18 cellular contexts compared by ENCODE assay signal in genomic region chr11:22702022-22702421, GRCh38. TPM values are rescaled to one million over a fixed set of nuclear protein-coding genes. Genes with fewer than 3 reads are reported as not detected.
DNase-seq lines count a peak whose midpoint lies in the region; ATAC-seq, FAIRE-seq and TF ChIP-seq lines count a peak whose summit lies in the region.
"Had no signal": no experiment of that assay in that cellular context is flagged by ENCODE, and none has a peak within 500 bp of the region (broad histone marks: within the 10 kb centered on the region; RNA-seq: fewer than 3 reads in every experiment).

No MANE protein-coding gene starts in this region.

- no peaks in the 10 kb centered on the region for H3K27me3 ChIP-seq in GM12878 (replicated peaks in 1 of 2; ENCODE audit: control insufficient read depth in 2 of 2, insufficient read depth in 2 of 2, low read length in 1 of 2)
- no peaks in the 10 kb centered on the region for H3K27me3 ChIP-seq in smooth muscle cell (ENCODE audit: low read depth)
- H3K27me3 ChIP-seq: BLaER1 had no signal

- no peak overlapping the region for H2AFZ ChIP-seq in GM12878 (ENCODE audit: control insufficient read depth, low read depth, low read length)
- H2AFZ ChIP-seq in smooth muscle cell (ENCODE audit: low read depth), result no peak overlapping the region

- ATAC-seq in GM12878 (peak; percentile 12), left colon (peak; percentile 85)

- H3K4me1 ChIP-seq in GM12878 (ENCODE audit: control insufficient read depth, insufficient read depth, low read length) (no peaks in the 10 kb centered on the region), smooth muscle cell (ENCODE audit: low read depth) (peaks cover 6% of the 10 kb centered on the region)
- H3K4me1 ChIP-seq: BLaER1 had no signal

- TF ChIP-seq RAD21 in GM12878 (IDR thresholded peaks at IDR 0.05; ENCODE audit: insufficient read depth, low read depth, low read length), result no peak

- H3K4me2 ChIP-seq in GM12878 (ENCODE audit: control insufficient read depth, insufficient read depth), result no peak overlapping the region
- no peak overlapping the region for H3K4me2 ChIP-seq in smooth muscle cell
- H3K4me2 ChIP-seq: BLaER1 had no signal

- H3K4me3 ChIP-seq in GM12878 (no peak overlapping the region), smooth muscle cell (no peak overlapping the region)
- H3K4me3 ChIP-seq: BLaER1, HAP-1 had no signal

- H3K79me2 ChIP-seq in GM12878 (ENCODE audit: control insufficient read depth, insufficient read depth, low read length) (no peaks in the 10 kb centered on the region), smooth muscle cell (ENCODE audit: low read depth) (no peaks in the 10 kb centered on the region)

- BruUV-seq in GM12878 (replicated peaks; lab: Mats Ljungman, UMichigan), result no TSS peak

- RAD21 ChIA-PET in GM12878 (lab: Charles Lee; ENCODE audit: unreplicated experiment), result interaction anchor here (1.1 to 6.6 kb wide), 8 partner anchors 12 to 85 kb away, joined by 3 to 111 read pairs (median 11); no protein-coding TSS in a partner anchor

- TF ChIP-seq POLR2A in GM12878 (IDR thresholded peaks at IDR 0.05; ENCODE audit: low read depth, low read length), result no peak
- no peak for TF ChIP-seq POLR2A in GM12892 (IDR thresholded peaks at IDR 0.05; ENCODE audit: low read depth, low read length)

- CTCF ChIA-PET in GM12878 (lab: Yijun Ruan, JAX), result interaction anchor here (1.1 to 3.0 kb wide), 6 partner anchors 11 to 31 kb away, joined by 3 to 11 read pairs (median 4); no protein-coding TSS in a partner anchor

- POLR2A ChIA-PET in GM12878 (lab: Charles Lee), result interaction anchor here (0.8 to 5.0 kb wide), 7 partner anchors 9 to 86 kb away, joined by 3 to 43 read pairs (median 4); no protein-coding TSS in a partner anchor

- DNase-seq in DMS53 treated with DMSO at 0.1 percent for 48 hours (lab: John Stamatoyannopoulos, UW; ENCODE audit: unreplicated experiment) (peak; percentile 18), GM12878 (ENCODE audit: low read depth, low spot score) (no peak), left colon (no peak), smooth muscle cell (lab: John Stamatoyannopoulos, UW; ENCODE audit: unreplicated experiment) (no peak), NCI-H524 (lab: John Stamatoyannopoulos, UW) (no peak), DMS153 (lab: John Stamatoyannopoulos, UW) (no peak), GM12892 (ENCODE audit: insufficient read length) (no peak)
- DNase-seq: CD8-positive, alpha-beta memory T cell; DMS 273 treated with DMSO at 0.1 percent for 48 hours; NCI-H1436 treated with DMSO at 0.1 percent for 48 hours; NCI-H2081 treated with DMSO at 0.1 percent for 48 hours; NCI-H2227 treated with DMSO at 0.1 percent for 48 hours; NCI-H526 treated with DMSO at 0.1 percent for 48 hours; NK-92 treated with Interleukin-12 subunit alpha and Interleukin-12 subunit beta, amount 100 ng/mL, for 24 hours; OCI-M1; RPMI8226 had no signal

- SMC1A ChIA-PET in GM12878 (lab: Charles Lee; ENCODE audit: uncharacterized antibody, unreplicated experiment), result interaction anchor here (0.6 to 8.9 kb wide), 11 partner anchors 8 to 79 kb away, joined by 3 to 117 read pairs (median 6); no protein-coding TSS in a partner anchor

- intact Hi-C loops in GM12878 (cut with micrococcal nuclease; ENCODE audit: unreplicated experiment), result no loop called here
- intact Hi-C loops in left colon (cut with DNase I, micrococcal nuclease), result no loop called here

- in situ Hi-C loops in GM12878 (cut with MboI), result no loop called here

- H4K20me1 ChIP-seq in GM12878 (ENCODE audit: control insufficient read depth, insufficient read depth) (no peaks in the 10 kb centered on the region), smooth muscle cell (ENCODE audit: low read depth) (no peaks in the 10 kb centered on the region)
- H4K20me1 ChIP-seq: BLaER1 had no signal

- TF ChIP-seq CTCF in GM12878 (IDR thresholded peaks at IDR 0.05 in 2 of 3, conservative IDR thresholded peaks at IDR 0.05 in 1 of 3; ENCODE audit: control insufficient read depth in 2 of 3, extremely low read depth in 1 of 3, insufficient read depth in 1 of 3, low read depth in 3 of 3, low read length in 3 of 3) (no peak), smooth muscle cell (IDR thresholded peaks at IDR 0.05; ENCODE audit: borderline replicate concordance, insufficient read depth, poor library complexity, severe bottlenecking) (no peak)

- FAIRE-seq in GM12878 (lab: Jason Lieb, UNC) (no peak), GM12892 (lab: Jason Lieb, UNC) (no peak)

- no peaks in the 10 kb centered on the region for H3F3A ChIP-seq in smooth muscle cell (ENCODE audit: low read depth)

- H3K36me3 ChIP-seq in GM12878 (ENCODE audit: control insufficient read depth in 2 of 2, insufficient read depth in 2 of 2, low read length in 1 of 2) (no peaks in the 10 kb centered on the region), smooth muscle cell (ENCODE audit: low read depth) (no peaks in the 10 kb centered on the region)
- H3K36me3 ChIP-seq: BLaER1, HAP-1 had no signal

- H3K9me3 ChIP-seq in GM12878 (replicated peaks; ENCODE audit: control insufficient read depth, insufficient read depth, low read length) (no peaks in the 10 kb centered on the region), smooth muscle cell (replicated peaks; ENCODE audit: low read depth) (no peaks in the 10 kb centered on the region)
- H3K9me3 ChIP-seq: BLaER1, HAP-1 had no signal

- H3K9ac ChIP-seq in GM12878 (ENCODE audit: control insufficient read depth, insufficient read depth, low read length), result no peak overlapping the region
- no peak overlapping the region for H3K9ac ChIP-seq in smooth muscle cell (ENCODE audit: low read depth)
- H3K9ac ChIP-seq: BLaER1 had no signal

- no peak for TF ChIP-seq EP300 in GM12878 (IDR thresholded peaks at IDR 0.05; ENCODE audit: borderline replicate concordance in 1 of 2, control insufficient read depth in 1 of 2, low read depth in 2 of 2, low read length in 2 of 2)

- H3K27ac ChIP-seq in GM12878 (ENCODE audit: control insufficient read depth, insufficient read depth) (no peak overlapping the region), smooth muscle cell (ENCODE audit: low read depth) (peak overlapping the region; percentile 94)
- H3K27ac ChIP-seq: BLaER1 had no signal

TF ChIP-seq in GM12878, 131 proteins besides CTCF, POLR2A, EP300 and RAD21:
- TF ChIP-seq NR2F1 (conservative IDR thresholded peaks at IDR 0.05) (no peak), IKZF1 (conservative IDR thresholded peaks at IDR 0.05) (peak; percentile 46; the same call in 1 of the 2 replicates), MTA2 (IDR thresholded peaks at IDR 0.05; ENCODE audit: low read depth) (peak; percentile 43), DPF2 (IDR thresholded peaks at IDR 0.05) (0 out of 2 replicates have a peak, but pooled peaks have one; percentile 23), SMARCA5 (IDR thresholded peaks at IDR 0.05) (0 out of 2 replicates have a peak, but pooled peaks have one; percentile 22), ZNF687 (IDR thresholded peaks at IDR 0.05) (no peak), MAX (IDR thresholded peaks at IDR 0.05; ENCODE audit: low read depth, low read length) (no peak)

RNA-seq across cellular contexts. Expression of gene GAS2, which starts 35.6 kb away (rescaled TPM):
- 96.9 and 104 TPM in 2 replicates for total RNA-seq in GM12878 (2013; cell fraction: nucleolus; rRNA removed)
- total RNA-seq in GM12878 (2014; rRNA removed) (19.0 and 24.5 TPM in 2 replicates), GM12878 (2014; rRNA removed; fragmentation: Illumina TruSeq; extraction: Trizol) (22.2 and 23.4 TPM in 2 replicates), GM12878 (2021) (23.8 and 29.2 TPM in 2 replicates), left colon (1 to 10 TPM; 1.6 to 2.5 TPM), smooth muscle cell (0.31 and 0.36 TPM in 2 replicates)
- 9.2 TPM for polyA plus RNA-seq in GM12878 (2011; ENCODE audit: low read depth)
- polyA plus RNA-seq in GM12878 (2011; rRNA removed) (81.4 and 124 TPM in 2 replicates), GM12878 (2014; fragmentation: Illumina TruSeq; extraction: Trizol) (18.5 TPM in 2 replicates), GM12878 (2014; fragmentation: Nextera tagmentation; extraction: Ambion mirVana) (10 to 100 TPM; 19.9 to 28.9 TPM), GM12878 (2014; rRNA removed) (12.2 and 16.4 TPM in 2 replicates), GM12878 (2016; fragmentation: Nextera tagmentation; extraction: Ambion mirVana) (10 to 100 TPM; 36.4 to 38.4 TPM), smooth muscle cell (0.71 and 1.3 TPM in 2 replicates)
- 40.0 and 43.6 TPM in 2 replicates for polyA plus RNA-seq in GM12878 (2011; cell fraction: cytosol; rRNA removed)
- polyA plus RNA-seq in GM12878 (2011; cell fraction: nucleus; rRNA removed), result 62.4 and 81.1 TPM in 2 replicates
- polyA plus RNA-seq in GM12878 (2012), result 7.4 and 9.0 TPM in 2 replicates
- polyA minus RNA-seq in GM12878 (2011; rRNA and poly(A)+ RNA removed), result 135 and 140 TPM in 2 replicates
- 41.3 and 44.3 TPM in 2 replicates for polyA minus RNA-seq in GM12878 (2011; cell fraction: cytosol; rRNA and poly(A)+ RNA removed)
- 154 and 202 TPM in 2 replicates for polyA minus RNA-seq in GM12878 (2011; cell fraction: nucleus; rRNA and poly(A)+ RNA removed)
- polyA plus RNA-seq in GM12892 (2012; ENCODE audit: missing spikeins), result 0.30 TPM

Comparison
In these comparisons a context has a peak if more than half of its experiments do, and no peak if none do; other contexts are left out.
1. RNA of gene GAS2, which starts 35.6 kb away (total RNA-seq): 19.0 to 104 TPM in GM12878; 1.6 to 2.5 TPM in left colon and 0.31 to 0.36 TPM in smooth muscle cell; every median in the first group is over 4 times any median in the second.